In genomic region chr19:46944918-46945628, GRCh38 we compare ENCODE assay signal across 9 cellular contexts.
DNase-seq lines count a peak whose midpoint lies in the region; ATAC-seq and TF ChIP-seq lines count a peak whose summit lies in the region.
"Had no signal": no experiment of that assay in that cellular context is flagged by ENCODE, and none has a peak within 500 bp of the region (broad histone marks: within the 10 kb centered on the region; RNA-seq: fewer than 3 reads in every experiment).

No MANE protein-coding gene starts in this region.

- no peak for ATAC-seq in CD4-positive, CD25-positive, alpha-beta regulatory T cell (ENCODE audit: low read depth in 2 of 2)
- ATAC-seq in GM18909 (IDR thresholded peaks at IDR 0.05; ENCODE audit: poor library complexity, unreplicated experiment) (no peak), HG03520 (IDR thresholded peaks at IDR 0.05; ENCODE audit: unreplicated experiment) (no peak)

- no peaks in the 10 kb centered on the region for H3K9me3 ChIP-seq in CD4-positive, CD25-positive, alpha-beta regulatory T cell (ENCODE audit: control insufficient read depth in 2 of 2, low read length in 2 of 2)

- no peak overlapping the region for H3K4me3 ChIP-seq in CD4-positive, CD25-positive, alpha-beta regulatory T cell (ENCODE audit: low read depth, low read length)
- peak overlapping the region; percentile 7 for H3K4me3 ChIP-seq in fibroblast of the aortic adventitia (ENCODE audit: low read depth, low read length)

- H3K4me1 ChIP-seq in CD4-positive, CD25-positive, alpha-beta regulatory T cell (ENCODE audit: control insufficient read depth, insufficient read depth, low read length, poor library complexity, severe bottlenecking): peaks cover 11% of the 10 kb centered on the region

- H3K36me3 ChIP-seq in CD4-positive, CD25-positive, alpha-beta regulatory T cell (ENCODE audit: control insufficient read depth, insufficient read depth, low read length): peaks cover 16% of the 10 kb centered on the region

- H3K27me3 Mint-ChIP-seq in CD4-positive, CD25-positive, alpha-beta regulatory T cell: no peaks in the 10 kb centered on the region
- H3K27me3 Mint-ChIP-seq in osteocyte (ENCODE audit: unreplicated experiment): no peaks in the 10 kb centered on the region

- H3K9me3 Mint-ChIP-seq in CD4-positive, CD25-positive, alpha-beta regulatory T cell: no peaks in the 10 kb centered on the region
- H3K9me3 Mint-ChIP-seq in osteocyte (ENCODE audit: unreplicated experiment): no peaks in the 10 kb centered on the region

- H3K4me1 Mint-ChIP-seq in CD4-positive, CD25-positive, alpha-beta regulatory T cell: peaks cover 4 to 46% (median 24%) of the 10 kb centered on the region in 4 donors
- H3K4me1 Mint-ChIP-seq in osteocyte (ENCODE audit: unreplicated experiment): peaks cover 55% of the 10 kb centered on the region

- H3K27me3 ChIP-seq in CD4-positive, CD25-positive, alpha-beta regulatory T cell (ENCODE audit: control insufficient read depth, insufficient read depth, low read length): no peaks in the 10 kb centered on the region

- peak overlapping the region in 2 of 3 donors; percentile 44 to 93 for H3K27ac Mint-ChIP-seq in CD4-positive, CD25-positive, alpha-beta regulatory T cell
- peak overlapping the region; percentile 96 for H3K27ac Mint-ChIP-seq in osteocyte (ENCODE audit: unreplicated experiment)

- TF ChIP-seq CTCF in fibroblast of the aortic adventitia (IDR thresholded peaks at IDR 0.05; ENCODE audit: insufficient read depth, low read length) (no peak), osteocyte (IDR thresholded peaks at IDR 0.05) (no peak)

- H3K36me3 Mint-ChIP-seq in CD4-positive, CD25-positive, alpha-beta regulatory T cell: peaks cover 26% of the 10 kb centered on the region
- H3K36me3 Mint-ChIP-seq in osteocyte (ENCODE audit: unreplicated experiment): peaks cover 20% of the 10 kb centered on the region

- peak overlapping the region in 1 of 4 donors; percentile 15 for H3K4me3 Mint-ChIP-seq in CD4-positive, CD25-positive, alpha-beta regulatory T cell
- H3K4me3 Mint-ChIP-seq in osteocyte (ENCODE audit: unreplicated experiment): peak overlapping the region; percentile 64

- DNase-seq in CD4-positive, CD25-positive, alpha-beta regulatory T cell: no peak
- peak; percentile 79 for DNase-seq in NCI-H69 (lab: John Stamatoyannopoulos, UW)
- peak; percentile 43 for DNase-seq in fibroblast of the aortic adventitia (ENCODE audit: low read depth)
- DNase-seq in osteocyte (ENCODE audit: extremely low spot score, unreplicated experiment): peak; percentile 92
- DNase-seq in stimulated activated CD8-positive, alpha-beta memory T cell treated with anti-CD3 and anti-CD28 coated beads, Interleukin-4, amount 100 ng/mL, for 48 hours: no peak
- DNase-seq in activated T-cell treated with anti-CD3 and anti-CD28 coated beads, Interleukin-2, amount 50 U/mL, for 48 hours: no peak

- no peak overlapping the region for H3K27ac ChIP-seq in CD4-positive, CD25-positive, alpha-beta regulatory T cell (ENCODE audit: insufficient read depth, low read length, poor library complexity, severe bottlenecking)
- H3K27ac ChIP-seq: VCaP had no signal

Comparison
In these comparisons a context has a peak if more than half of its experiments do, and no peak if none do; other contexts are left out.
1. DNase-seq: peak in NCI-H69 (single experiment), fibroblast of the aortic adventitia (single experiment) and osteocyte (single experiment); none in CD4-positive, CD25-positive, alpha-beta regulatory T cell (0 of 3), stimulated activated CD8-positive, alpha-beta memory T cell treated with anti-CD3 and anti-CD28 coated beads, Interleukin-4, amount 100 ng/mL, for 48 hours (single experiment) and activated T-cell treated with anti-CD3 and anti-CD28 coated beads, Interleukin-2, amount 50 U/mL, for 48 hours (0 of 2).